In genomic region chr16:57244767-57245471, GRCh38 we compare ENCODE assay signal across 8 cellular contexts. TPM values are rescaled to one million over a fixed set of nuclear protein-coding genes. Genes with fewer than 3 reads are reported as not detected.
DNase-seq lines count a peak whose midpoint lies in the region; FAIRE-seq and TF ChIP-seq lines count a peak whose summit lies in the region.

TSS of gene ARL2BP (plus strand) at chr16:57245259. CDS start at chr16:57245368, 109 bp downstream.

- peaks cover 16% of the 10 kb centered on the region for H3K4me1 Mint-ChIP-seq in activated naive CD4-positive, alpha-beta T cell treated with anti-CD3 and anti-CD28 coated beads for 36 hours (ENCODE audit: low read depth)

- H3K27ac Mint-ChIP-seq in activated naive CD4-positive, alpha-beta T cell treated with anti-CD3 and anti-CD28 coated beads for 36 hours: peak within 1 kb of the TSS; percentile 91

- FAIRE-seq in frontal cortex (lab: Jason Lieb, UNC): no peak

- no peaks in the 10 kb centered on the region for H3K9me3 Mint-ChIP-seq in activated naive CD4-positive, alpha-beta T cell treated with anti-CD3 and anti-CD28 coated beads for 36 hours

- H3K4me3 ChIP-seq in HEK293 (ENCODE audit: low read depth, low read length) (peak within 1 kb of the TSS; percentile 64), neutrophil (ENCODE audit: low read depth in 1 of 2, low read length in 1 of 2) (peak within 1 kb of the TSS; percentile 69 to 92)

- H3K9me3 ChIP-seq in HEK293 (ENCODE audit: control insufficient read depth, insufficient read depth, low read depth, low read length) (no peaks in the 10 kb centered on the region), neutrophil (no peaks in the 10 kb centered on the region)

- intact Hi-C loops in activated naive CD4-positive, alpha-beta T cell treated with anti-CD3 and anti-CD28 coated beads for 36 hours (cut with micrococcal nuclease): loop anchor here (1.0 to 2.0 kb wide), 8 partner anchors 21 to 292 kb away; partner anchors contain the start of genes CIAPIN1, COQ9, PLLP and PSME3IP1

- peaks cover 22 to 33% of the 10 kb centered on the region in 2 experiments for H3K36me3 ChIP-seq in HEK293 (ENCODE audit: control insufficient read depth in 2 of 2, insufficient read depth in 1 of 2, low read length in 2 of 2)
- peaks cover 16% of the 10 kb centered on the region for H3K36me3 ChIP-seq in neutrophil

- peak within 1 kb of the TSS; percentile 78 for H3K27ac ChIP-seq in HEK293 (ENCODE audit: extremely low read depth, low read depth, low read length)
- H3K27ac ChIP-seq in neutrophil: peak within 1 kb of the TSS; percentile 87
- H3K27ac ChIP-seq in substantia nigra (ENCODE audit: low read depth, low read length, poor library complexity, severe bottlenecking): peak within 1 kb of the TSS; percentile 94

- POLR2A ChIA-PET in HEK293 (lab: Yijun Ruan, JAX): interaction anchor here (0.7 to 2.7 kb wide), 10 partner anchors 9 to 153 kb away, joined by 3 to 12 read pairs (median 4); partner anchors contain the start of genes CPNE2, PLLP, PSME3IP1 and RSPRY1

- peaks cover 4% of the 10 kb centered on the region for H3K36me3 Mint-ChIP-seq in activated naive CD4-positive, alpha-beta T cell treated with anti-CD3 and anti-CD28 coated beads for 36 hours (ENCODE audit: low read depth)

- TF ChIP-seq CTCF in HEK293 (tag by site-specific recombination; IDR thresholded peaks at IDR 0.05) (peak; percentile 84), neutrophil (IDR thresholded peaks at IDR 0.05) (peak; percentile 44)

- H3K27me3 ChIP-seq in neutrophil: no peaks in the 10 kb centered on the region

- H3K27me3 Mint-ChIP-seq in activated naive CD4-positive, alpha-beta T cell treated with anti-CD3 and anti-CD28 coated beads for 36 hours (ENCODE audit: low read depth): no peaks in the 10 kb centered on the region

- in situ Hi-C loops in SK-MEL-5 (cut with HindIII; ENCODE audit: low pct_unique_long_range_greater_than_20kb, low sequenced_read_pairs): no loop called here

- CTCF ChIA-PET in HEK293 (lab: Yijun Ruan, JAX): interaction anchor here (1.2 kb wide), 1 partner anchor 11 kb away, joined by 6 read pairs; no protein-coding TSS in a partner anchor
- CTCF ChIA-PET in activated naive CD4-positive, alpha-beta T cell treated with anti-CD3 and anti-CD28 coated beads for 36 hours (lab: Charles Lee): interaction anchor here (1.0 to 1.8 kb wide), 5 partner anchors 8 to 172 kb away, joined by 3 to 6 read pairs (median 4); no protein-coding TSS in a partner anchor

- peak within 1 kb of the TSS; percentile 93 for H3K4me3 Mint-ChIP-seq in activated naive CD4-positive, alpha-beta T cell treated with anti-CD3 and anti-CD28 coated beads for 36 hours

- DNase-seq in GM03348 (ENCODE audit: low spot score): peak; percentile 100
- peak; percentile 95 for DNase-seq in MV-4-11 (lab: John Stamatoyannopoulos, UW)
- DNase-seq in SK-MEL-5 (ENCODE audit: low read depth, low spot score): peak; percentile 95
- DNase-seq in activated naive CD4-positive, alpha-beta T cell treated with anti-CD3 and anti-CD28 coated beads for 36 hours: peak; percentile 98
- peak; percentile 97 for DNase-seq in frontal cortex (ENCODE audit: low spot score in 2 of 2)
- DNase-seq in substantia nigra (lab: John Stamatoyannopoulos, UW): peak; percentile 73 to 99 (median 97)

- H3K4me1 ChIP-seq in HEK293 (ENCODE audit: control insufficient read depth, insufficient read depth, low read length) (0 out of 2 replicates have a peak, but pooled peaks cover 2% of the 10 kb centered on the region), neutrophil (ENCODE audit: control insufficient read depth in 1 of 2, insufficient read depth in 1 of 2, low read depth in 1 of 2, low read length in 1 of 2) (peaks cover 21 to 25% of the 10 kb centered on the region in 2 experiments)

TF ChIP-seq in HEK293, 187 proteins besides CTCF, POLR2A, EP300 and RAD21 (continues in another document):
- TF ChIP-seq HOXD13 (CRISPR knock-in tag; IDR thresholded peaks at IDR 0.05; ENCODE audit: borderline replicate concordance): no peak
- TF ChIP-seq ZNF23 (tag by site-specific recombination; IDR thresholded peaks at IDR 0.05; ENCODE audit: borderline replicate concordance): no peak
- TF ChIP-seq ZNF561 (tag by site-specific recombination; IDR thresholded peaks at IDR 0.05; ENCODE audit: borderline replicate concordance): peak; percentile 73
- no peak for TF ChIP-seq ZNF548 (tag by site-specific recombination; IDR thresholded peaks at IDR 0.05)
- TF ChIP-seq ZBTB44 (tag by site-specific recombination; IDR thresholded peaks at IDR 0.05): no peak
- no peak for TF ChIP-seq GFI1B (tag by site-specific recombination; IDR thresholded peaks at IDR 0.05)
- no peak for TF ChIP-seq ZNF585B (tag by site-specific recombination; IDR thresholded peaks at IDR 0.05)
- TF ChIP-seq ZNF621 (tag by site-specific recombination; IDR thresholded peaks at IDR 0.05): no peak
- TF ChIP-seq AEBP2 (tag by site-specific recombination; IDR thresholded peaks at IDR 0.05; ENCODE audit: borderline replicate concordance): no peak
- TF ChIP-seq ZNF610 (tag by site-specific recombination; IDR thresholded peaks at IDR 0.05; ENCODE audit: borderline replicate concordance): no peak
- TF ChIP-seq ZNF701 (tag by site-specific recombination; IDR thresholded peaks at IDR 0.05): no peak
- no peak for TF ChIP-seq ZNF354C (tag by site-specific recombination; IDR thresholded peaks at IDR 0.05; ENCODE audit: borderline replicate concordance, low read depth)
- TF ChIP-seq ZNF624 (tag by site-specific recombination; IDR thresholded peaks at IDR 0.05): no peak
- TF ChIP-seq ZNF146 (tag by site-specific recombination; IDR thresholded peaks at IDR 0.05): no peak
- TF ChIP-seq GLI4 (tag by site-specific recombination; IDR thresholded peaks at IDR 0.05): no peak
- no peak for TF ChIP-seq HIC1 (tag by site-specific recombination; IDR thresholded peaks at IDR 0.05)
- TF ChIP-seq ZNF404 (tag by site-specific recombination; IDR thresholded peaks at IDR 0.05): no peak
- TF ChIP-seq ZNF580 (tag by site-specific recombination; IDR thresholded peaks at IDR 0.05): peak; percentile 88
- TF ChIP-seq ZNF16 (tag by site-specific recombination; IDR thresholded peaks at IDR 0.05; ENCODE audit: low read depth): no peak
- TF ChIP-seq ZNF654 (tag by site-specific recombination; IDR thresholded peaks at IDR 0.05; ENCODE audit: low read depth): no peak
- no peak for TF ChIP-seq ZNF341 (tag by site-specific recombination; IDR thresholded peaks at IDR 0.05; ENCODE audit: low read depth)

RNA-seq across cellular contexts. Expression of gene ARL2BP, which starts in this region (rescaled TPM):
- total RNA-seq in SK-MEL-5 (2014; rRNA removed; shearing (Covaris generic)): 52.3 and 55.7 TPM in 2 replicates
- 48.4 and 49.3 TPM in 2 replicates for polyA plus RNA-seq in SK-MEL-5 (2015; cell fraction: cytosol; rRNA removed)
- 12.1 and 12.9 TPM in 2 replicates for polyA plus RNA-seq in SK-MEL-5 (2015; cell fraction: nucleus; rRNA removed)
- total RNA-seq in activated naive CD4-positive, alpha-beta T cell treated with anti-CD3 and anti-CD28 coated beads for 36 hours: 10 to 100 TPM; 11.0 to 11.2 TPM
- total RNA-seq in frontal cortex: 81.9 TPM

Comparison
In these comparisons a context has a peak if more than half of its experiments do, and no peak if none do; other contexts are left out.
1. Peak in every context shown above with its lines: DNase-seq, H3K4me3 ChIP-seq and H3K27ac ChIP-seq.